Comparison of ENCODE assay signal across 8 cellular contexts in the genomic region with DNA sequence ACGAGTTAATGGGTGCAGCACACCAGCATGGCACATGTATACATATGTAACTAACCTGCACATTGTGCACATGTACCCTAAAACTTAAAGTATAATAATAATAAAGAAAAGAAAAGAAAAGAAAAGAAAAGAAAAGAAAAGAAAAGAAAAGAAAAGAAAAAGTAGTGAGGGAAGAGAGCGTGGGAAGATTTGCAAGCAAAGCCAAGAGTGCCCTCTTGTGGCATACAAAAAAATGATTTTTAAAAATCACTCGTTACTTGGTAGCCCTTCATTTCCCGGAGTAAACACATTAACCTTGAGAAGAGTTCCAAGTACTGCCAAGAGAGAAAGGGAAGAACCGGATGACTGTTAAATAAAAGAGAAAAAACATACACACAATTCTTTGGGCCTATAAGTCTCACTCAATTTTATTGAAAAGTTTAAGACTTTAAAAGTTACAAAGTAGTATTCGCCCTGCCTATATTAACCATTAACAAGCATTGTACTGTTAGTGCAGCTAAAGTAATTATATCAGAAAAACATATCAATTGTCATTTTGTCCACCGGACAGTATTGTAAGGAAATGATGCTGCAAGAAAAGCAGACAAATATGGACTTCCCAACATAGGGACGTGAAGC. TPM values are rescaled to one million over a fixed set of nuclear protein-coding genes. Genes with fewer than 3 reads are reported as not detected.
DNase-seq lines count a peak whose midpoint lies in the region; ATAC-seq and TF ChIP-seq lines count a peak whose summit lies in the region.

No MANE protein-coding gene starts in this region.

- ATAC-seq in Right ventricle myocardium superior (ENCODE audit: poor library complexity) (peak; percentile 73), gastrocnemius medialis (no peak), HG02973 (IDR thresholded peaks at IDR 0.05; ENCODE audit: unreplicated experiment) (no peak), HG03354 (IDR thresholded peaks at IDR 0.05; ENCODE audit: poor library complexity, severe bottlenecking, unreplicated experiment) (no peak)

- intact Hi-C loops in Right ventricle myocardium superior (cut with DNase I) (loop anchor here (10.0 kb wide), 1 partner anchor 378 kb away; no protein-coding TSS in a partner anchor), gastrocnemius medialis (cut with DNase I; ENCODE audit: low total_unique reads) (loop anchor here (5.0 to 10.0 kb wide), 2 partner anchors 276 to 378 kb away; no protein-coding TSS in a partner anchor), posterior vena cava (cut with DNase I) (loop anchor here (1.0 to 10.0 kb wide), 3 partner anchors 184 to 268 kb away; no protein-coding TSS in a partner anchor)

- in situ Hi-C loops in KBM-7 (cut with MboI; ENCODE audit: low pct_unique_long_range_greater_than_20kb, low sequenced_read_pairs) = loop anchor here (25.0 kb wide), 2 partner anchors 176 to 276 kb away; no protein-coding TSS in a partner anchor
- in situ Hi-C loops in gastrocnemius medialis (cut with MboI; ENCODE audit: low sequenced_read_pairs in 4 of 4) = loop anchor here (5.0 to 25.0 kb wide), 6 partner anchors 181 to 378 kb away; no protein-coding TSS in a partner anchor

- H3K4me3 ChIP-seq in WERI-Rb-1 (ENCODE audit: low read depth, low read length) = no peak overlapping the region
- no peak overlapping the region for H3K4me3 ChIP-seq in gastrocnemius medialis

- H3K27me3 ChIP-seq in WERI-Rb-1 (ENCODE audit: insufficient read depth, low read depth, severe bottlenecking) (peaks cover 6% of the 10 kb centered on the region), gastrocnemius medialis (peaks cover 4 to 11% (median 6%) of the 10 kb centered on the region in 3 donors)

- H3K36me3 ChIP-seq in WERI-Rb-1 = no peaks in the 10 kb centered on the region
- H3K36me3 ChIP-seq in gastrocnemius medialis = no peaks in the 10 kb centered on the region

- H3K4me1 ChIP-seq in gastrocnemius medialis = peaks cover 6 to 8% of the 10 kb centered on the region in 2 donors

- DNase-seq in DMS53 treated with DMSO at 0.1 percent for 48 hours (lab: John Stamatoyannopoulos, UW; ENCODE audit: unreplicated experiment) (peak; percentile 60), KBM-7 (peak; percentile 75), WERI-Rb-1 (no peak), Right ventricle myocardium superior (no peak), gastrocnemius medialis (no peak), posterior vena cava (ENCODE audit: low spot score) (no peak)

- TF ChIP-seq CTCF in WERI-Rb-1 (IDR thresholded peaks at IDR 0.05; ENCODE audit: low read depth, low read length) (peak; percentile 52), gastrocnemius medialis (IDR thresholded peaks at IDR 0.05 in 4 of 5, conservative IDR thresholded peaks at IDR 0.05 in 1 of 5) (peak; percentile 45 to 68 (median 51))

- H3K27ac ChIP-seq in WERI-Rb-1 = no peak overlapping the region
- H3K27ac ChIP-seq in gastrocnemius medialis = no peak overlapping the region

- TF ChIP-seq POLR2A in gastrocnemius medialis (IDR thresholded peaks at IDR 0.05) = no peak

- no peaks in the 10 kb centered on the region for H3K9me3 ChIP-seq in WERI-Rb-1 (ENCODE audit: severe bottlenecking)
- H3K9me3 ChIP-seq in gastrocnemius medialis = no peaks in the 10 kb centered on the region

RNA-seq across cellular contexts. Expression of gene CH25H, which starts 6.2 kb away (rescaled TPM):
- total RNA-seq in Right ventricle myocardium superior (0.22 TPM), gastrocnemius medialis (1 to 10 TPM in 1 of 4 donors, under 1 TPM in 1, not detected in 2; 0.85 to 1.1 TPM), posterior vena cava (1 to 10 TPM in 1 of 2 donors, under 1 TPM in 1; 0.93 to 2.3 TPM)

RNA-seq across cellular contexts. Expression of gene LIPA, which starts 38.3 kb away (rescaled TPM):
- total RNA-seq in Right ventricle myocardium superior (18.0 TPM), gastrocnemius medialis (10 to 100 TPM in 2 of 4 donors, 1 to 10 TPM in 2; 7.7 to 11.4 (median 9.3) TPM), posterior vena cava (10 to 100 TPM; 52.4 to 71.1 TPM)

Comparison
In these comparisons a context has a peak if more than half of its experiments do, and no peak if none do; other contexts are left out.
1. DNase-seq: peak in DMS53 treated with DMSO at 0.1 percent for 48 hours (single experiment) and KBM-7 (single experiment); none in WERI-Rb-1 (single experiment), Right ventricle myocardium superior (single experiment), gastrocnemius medialis (0 of 2) and posterior vena cava (single experiment).